15 cellular contexts compared by ENCODE assay signal in the genomic region with DNA sequence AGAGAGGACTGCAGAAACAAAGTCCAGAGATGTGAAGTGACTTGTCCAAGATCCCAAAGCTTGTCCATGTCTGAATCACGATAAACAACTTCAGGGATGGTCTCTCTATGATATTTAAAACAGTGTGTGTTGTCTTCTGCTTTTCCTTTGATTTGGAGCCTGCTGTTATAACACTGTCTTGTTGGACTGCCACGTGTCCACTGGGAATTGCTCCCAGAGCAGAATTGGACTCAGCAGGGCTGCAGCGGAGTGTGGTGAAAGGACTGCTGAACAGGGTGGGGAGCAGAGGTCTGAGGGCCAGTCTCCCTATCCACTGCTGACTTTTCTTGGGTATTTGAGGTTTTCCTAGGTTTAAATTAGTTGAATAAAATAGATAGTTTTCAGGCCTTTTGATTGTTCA.
"Had no signal": no experiment of that assay in that cellular context is flagged by ENCODE, and none has a peak within 500 bp of the region (broad histone marks: within the 10 kb centered on the region; RNA-seq: fewer than 3 reads in every experiment).

No MANE protein-coding gene starts in this region.

- H3K27me3 ChIP-seq: colonic mucosa, testis had no signal

- H3K9me3 ChIP-seq: colonic mucosa, testis had no signal

- H3K36me3 ChIP-seq: colonic mucosa had no signal

- H3K4me3 ChIP-seq: colonic mucosa, testis had no signal

- DNase-seq: activated B cell treated with CpG ODN at 0.5 μM for 24 hours; activated CD4-positive, alpha-beta T cell treated with anti-CD3 and anti-CD28 coated beads for 48 hours; activated CD8-positive, alpha-beta T cell treated with anti-CD3 and anti-CD28 coated beads for 36 hours; activated effector memory CD4-positive, alpha-beta T cell treated with Interleukin-2 at 50 U/mL for 16 hours; activated T-cell treated with anti-CD3 and anti-CD28 coated beads, Interleukin-2, amount 50 U/mL, for 4 hours; central memory CD4-positive, alpha-beta T cell; colonic mucosa; foreskin fibroblast; kidney glomerular epithelial cell; mammary epithelial cell; naive thymus-derived CD8-positive, alpha-beta T cell; small intestine; SW 1271; testis had no signal

- H3K27ac ChIP-seq: colonic mucosa had no signal

- ATAC-seq: activated CD8-positive, alpha-beta T cell treated with anti-CD3 and anti-CD28 coated beads for 36 hours; activated T-cell treated with anti-CD3 and anti-CD28 coated beads, Interleukin-2, amount 50 U/mL, for 4 hours; esophagus mucosa; naive thymus-derived CD8-positive, alpha-beta T cell had no signal
